In genomic region chr10:133259603-133259992, GRCh38 we compare ENCODE assay signal across 2 cellular contexts.
TF ChIP-seq lines count a peak whose summit lies in the region.

No MANE protein-coding gene starts in this region.

TF ChIP-seq in GM12891, 5 proteins besides CTCF, POLR2A, EP300 and RAD21:
- TF ChIP-seq POLR2AphosphoS5 (IDR thresholded peaks at IDR 0.05; ENCODE audit: low read depth, low read length) (no peak), POU2F2 (IDR thresholded peaks at IDR 0.05; ENCODE audit: low read depth, low read length) (no peak), TAF1 (IDR thresholded peaks at IDR 0.05; ENCODE audit: low read depth, low read length) (no peak), SPI1 (IDR thresholded peaks at IDR 0.05; ENCODE audit: low read depth, low read length) (no peak), PAX5 (IDR thresholded peaks at IDR 0.05; ENCODE audit: insufficient read depth, low read length, severe bottlenecking) (no peak)

TF ChIP-seq in H1, 55 proteins besides CTCF, POLR2A, EP300 and RAD21:
- TF ChIP-seq BRCA1 (IDR thresholded peaks at IDR 0.05; ENCODE audit: low read depth, low read length) (no peak), CHD7 (IDR thresholded peaks at IDR 0.05; ENCODE audit: insufficient replicate concordance, low read length) (no peak), CREB1 (IDR thresholded peaks at IDR 0.05) (no peak), RBBP5 (IDR thresholded peaks at IDR 0.05; ENCODE audit: borderline replicate concordance, low read depth, low read length) (no peak), CHD2 (IDR thresholded peaks at IDR 0.05; ENCODE audit: low read length) (no peak), POLR2AphosphoS5 (IDR thresholded peaks at IDR 0.05; ENCODE audit: low read depth, low read length) (no peak), MAX (IDR thresholded peaks at IDR 0.05) (no peak), ZNF274 (IDR thresholded peaks at IDR 0.05; ENCODE audit: borderline replicate concordance, extremely low read depth, low read length) (no peak), JUND (IDR thresholded peaks at IDR 0.05; ENCODE audit: low read length) (no peak), BCL11A (IDR thresholded peaks at IDR 0.05; ENCODE audit: low read depth in 2 of 2, low read length in 2 of 2) (no peak), SIN3A (conservative IDR thresholded peaks at IDR 0.05 in 1 of 2, IDR thresholded peaks at IDR 0.05 in 1 of 2; ENCODE audit: low read depth in 1 of 2, low read length in 2 of 2) (no peak)
